8 cellular contexts compared by ENCODE assay signal in the genomic region with DNA sequence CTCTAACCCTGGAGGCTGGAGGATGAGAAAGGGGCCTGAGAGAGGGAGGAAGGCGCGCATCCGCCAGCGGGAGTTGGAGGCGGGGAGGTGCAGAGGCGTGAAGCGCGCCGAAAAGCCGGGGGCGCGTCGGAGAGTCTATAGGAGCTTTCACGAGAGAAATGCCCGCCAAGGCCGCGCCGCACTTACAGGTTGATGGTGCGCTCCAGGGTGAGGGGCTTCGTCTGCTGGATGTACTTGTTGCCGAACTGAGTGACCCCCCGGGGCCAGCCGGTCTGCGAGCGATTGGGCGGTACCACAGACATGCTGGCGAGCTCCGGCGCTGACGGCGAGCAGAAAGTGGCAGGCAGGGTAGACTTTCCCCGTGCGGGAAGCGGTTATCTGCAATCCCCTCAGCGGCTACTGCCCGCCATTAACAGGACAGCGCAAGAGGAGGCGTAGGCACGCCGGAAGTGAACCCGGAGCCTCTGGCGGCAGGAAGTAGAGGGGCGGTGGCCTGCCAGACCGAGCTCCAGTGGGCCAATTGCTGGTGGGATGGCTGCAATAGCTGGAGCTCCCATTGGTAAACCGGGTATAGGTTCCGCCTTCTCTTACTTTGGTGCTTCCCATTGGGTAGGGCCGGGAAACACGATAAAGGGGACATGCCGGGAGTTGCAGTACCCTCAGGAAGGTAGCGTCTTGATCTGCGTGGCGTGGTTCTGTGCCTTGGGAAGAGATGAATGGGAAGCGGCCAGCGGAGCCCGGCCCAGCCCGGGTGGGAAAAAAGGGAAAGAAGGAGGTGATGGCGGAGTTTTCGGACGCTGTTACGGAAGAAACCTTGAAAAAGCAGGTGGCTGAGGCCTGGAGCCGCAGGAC. TPM values are rescaled to one million over a fixed set of nuclear protein-coding genes. Genes with fewer than 3 reads are reported as not detected.
DNase-seq lines count a peak whose midpoint lies in the region; ATAC-seq and TF ChIP-seq lines count a peak whose summit lies in the region.

TSS of gene NUDT21 (minus strand) at position 432 of the 852 bp plus-strand sequence. CDS start at position 302, 130 bp downstream.
TSS of gene OGFOD1 (plus strand) at position 654 of the 852 bp plus-strand sequence. CDS start at position 713, 59 bp downstream.

- DNase-seq in DMS153 treated with DMSO at 0.1 percent for 48 hours (lab: John Stamatoyannopoulos, UW; ENCODE audit: unreplicated experiment) (peak; percentile 95), KBM-7 (peak; percentile 98), epithelial cell of proximal tubule (ENCODE audit: low read depth) (peak; percentile 92), mucosa of gallbladder (ENCODE audit: low spot score) (peak; percentile 96)
- DNase-seq in activated T-cell treated with anti-CD3 and anti-CD28 coated beads, Interleukin-2, amount 50 U/mL, for 24 hours: peak; percentile 87
- peak; percentile 73 to 85 for DNase-seq in stimulated activated CD8-positive, alpha-beta memory T cell treated with anti-CD3 and anti-CD28 coated beads, Interleukin-4, amount 100 ng/mL, for 4 hours (ENCODE audit: low read depth in 2 of 2, low spot score in 1 of 2)

- H3K27me3 Mint-ChIP-seq in activated T-cell treated with anti-CD3 and anti-CD28 coated beads, Interleukin-2, amount 50 U/mL, for 24 hours: no peaks in the 10 kb centered on the region

- H3K9me3 Mint-ChIP-seq in activated T-cell treated with anti-CD3 and anti-CD28 coated beads, Interleukin-2, amount 50 U/mL, for 24 hours: no peaks in the 10 kb centered on the region

- H3K4me3 ChIP-seq in epithelial cell of proximal tubule (ENCODE audit: low read depth, low read length): peak within 1 kb of the TSS; percentile 92

- peak within 1 kb of the TSS; percentile 90 for H3K4me3 Mint-ChIP-seq in activated T-cell treated with anti-CD3 and anti-CD28 coated beads, Interleukin-2, amount 50 U/mL, for 24 hours

- TF ChIP-seq CTCF in epithelial cell of proximal tubule (conservative IDR thresholded peaks at IDR 0.05; ENCODE audit: low read depth, low read length): no peak

- H3K36me3 Mint-ChIP-seq in activated T-cell treated with anti-CD3 and anti-CD28 coated beads, Interleukin-2, amount 50 U/mL, for 24 hours (ENCODE audit: low read depth): peaks cover 89% of the 10 kb centered on the region

- peak within 1 kb of the TSS; percentile 96 for H3K27ac Mint-ChIP-seq in activated T-cell treated with anti-CD3 and anti-CD28 coated beads, Interleukin-2, amount 50 U/mL, for 24 hours

- in situ Hi-C loops in KBM-7 (cut with MboI; ENCODE audit: low pct_unique_long_range_greater_than_20kb, low sequenced_read_pairs): no loop called here

- peak; percentile 98 for ATAC-seq in GM21717 (IDR thresholded peaks at IDR 0.05; ENCODE audit: unreplicated experiment)

- H3K4me1 Mint-ChIP-seq in activated T-cell treated with anti-CD3 and anti-CD28 coated beads, Interleukin-2, amount 50 U/mL, for 24 hours (ENCODE audit: low read depth): peaks cover 60% of the 10 kb centered on the region

TF ChIP-seq in PFSK-1, 5 proteins besides CTCF, POLR2A, EP300 and RAD21:
- TF ChIP-seq POLR2AphosphoS5 (IDR thresholded peaks at IDR 0.05; ENCODE audit: low read depth, low read length): peak; percentile 76
- peak; percentile 77 for TF ChIP-seq TAF1 (IDR thresholded peaks at IDR 0.05; ENCODE audit: borderline replicate concordance, insufficient read depth, low read length)
- no peak for TF ChIP-seq FOXP2 (optimal IDR thresholded peaks at IDR 0.05; ENCODE audit: borderline replicate concordance, extremely low read depth, extremely low read length, insufficient read depth)
- no peak for TF ChIP-seq REST (IDR thresholded peaks at IDR 0.05; ENCODE audit: insufficient read depth in 1 of 2, low read depth in 2 of 2, low read length in 2 of 2)
- TF ChIP-seq SIN3A (IDR thresholded peaks at IDR 0.05; ENCODE audit: borderline replicate concordance, insufficient read depth, low read length): no peak

RNA-seq across cellular contexts. Expression of gene NUDT21, which starts in this region (rescaled TPM):
- polyA plus RNA-seq in PFSK-1 (2012; ENCODE audit: insufficient read length, low read depth): 55.3 TPM
- total RNA-seq in epithelial cell of proximal tubule: 77.1 and 78.2 TPM in 2 replicates
- total RNA-seq in mucosa of gallbladder: 80.9 TPM

RNA-seq across cellular contexts. Expression of gene OGFOD1, which starts in this region (rescaled TPM):
- polyA plus RNA-seq in PFSK-1 (2012; ENCODE audit: insufficient read length, low read depth): 37.7 TPM
- total RNA-seq in epithelial cell of proximal tubule: 54.9 and 66.7 TPM in 2 replicates
- total RNA-seq in mucosa of gallbladder: 34.2 TPM

Comparison
In these comparisons a context has a peak if more than half of its experiments do, and no peak if none do; other contexts are left out.
1. Peak in every context shown above with its lines: DNase-seq, ATAC-seq and H3K4me3 ChIP-seq.